ENCODE assay signal across 22 cellular contexts in the genomic region with DNA sequence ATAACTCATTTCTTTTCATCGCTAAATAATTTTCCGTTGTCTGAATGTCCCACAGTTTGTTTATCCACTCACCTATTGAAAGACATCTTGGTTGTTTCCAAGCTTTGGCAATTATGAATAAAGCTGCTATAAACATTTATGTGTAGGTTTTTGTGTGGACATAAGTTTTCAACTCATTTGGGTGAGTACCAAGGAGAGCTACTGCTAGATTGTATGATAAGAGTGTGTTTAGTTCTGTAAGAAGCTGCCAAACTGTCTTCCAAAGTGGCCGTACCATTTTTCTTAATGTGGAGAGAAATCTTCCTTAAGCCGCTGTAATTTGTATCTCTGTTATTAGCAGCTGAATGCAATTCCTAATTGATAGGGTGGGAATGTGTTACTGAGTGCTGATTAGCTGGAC.
"Had no signal": no experiment of that assay in that cellular context is flagged by ENCODE, and none has a peak within 500 bp of the region (broad histone marks: within the 10 kb centered on the region; RNA-seq: fewer than 3 reads in every experiment).

No MANE protein-coding gene starts in this region.

- H3K4me3 ChIP-seq: dorsolateral prefrontal cortex, esophagus muscularis mucosa, gastroesophageal sphincter, heart left ventricle, hepatocyte, left lung, lower lobe of right lung, mucosa of descending colon had no signal

- H3K27ac ChIP-seq: dorsolateral prefrontal cortex, esophagus muscularis mucosa, foreskin keratinocyte, gastroesophageal sphincter, heart left ventricle, hepatocyte, left lung, lower lobe of right lung had no signal

- FAIRE-seq: endothelial cell of umbilical vein, frontal cortex had no signal

- H3K27me3 ChIP-seq: esophagus muscularis mucosa, foreskin keratinocyte, gastroesophageal sphincter, heart left ventricle, hepatocyte had no signal

- DNase-seq: dermis blood vessel endothelial cell; dorsolateral prefrontal cortex; effector CD4-positive, alpha-beta T cell; effector memory CD4-positive, alpha-beta T cell; foreskin keratinocyte; heart left ventricle; hypothalamus; immature natural killer cell; islet precursor cell; left cardiac atrium; left lung; left ventricle myocardium superior; lower lobe of right lung; mesenchymal stem cell; mucosa of descending colon; naive B cell; naive thymus-derived CD8-positive, alpha-beta T cell had no signal

- H3K36me3 ChIP-seq: esophagus muscularis mucosa, gastroesophageal sphincter, heart left ventricle, left lung, lower lobe of right lung had no signal

- ATAC-seq: foreskin keratinocyte; gastroesophageal sphincter; heart left ventricle; left cardiac atrium; left lung; left ventricle myocardium superior; lower lobe of right lung; mucosa of descending colon; naive thymus-derived CD8-positive, alpha-beta T cell had no signal

- H3K4me2 ChIP-seq: hepatocyte had no signal

- H3K79me2 ChIP-seq: hepatocyte had no signal

- H3K4me1 ChIP-seq: gastroesophageal sphincter, left lung, lower lobe of right lung had no signal

- H2AFZ ChIP-seq: hepatocyte had no signal

- H3K9me3 ChIP-seq: esophagus muscularis mucosa, gastroesophageal sphincter, heart left ventricle, left lung, lower lobe of right lung, mucosa of descending colon had no signal
